21 cellular contexts compared by ENCODE assay signal in genomic region chrY:10092342-10092741, GRCh38.
"Had no signal": no experiment of that assay in that cellular context is flagged by ENCODE, and none has a peak within 500 bp of the region (broad histone marks: within the 10 kb centered on the region; RNA-seq: fewer than 3 reads in every experiment).

No MANE protein-coding gene starts in this region.

- H3K27me3 ChIP-seq: esophagus squamous epithelium, pancreas, right lobe of liver, thyroid gland, vagina had no signal

- H3K4me1 ChIP-seq: esophagus squamous epithelium, left lung, lower lobe of right lung, pancreas, prostate gland, right lobe of liver, thyroid gland, vagina had no signal

- H3K9me3 Mint-ChIP-seq: mesothelial cell of epicardium, neural crest cell, type B pancreatic cell had no signal

- H3K36me3 Mint-ChIP-seq: memory B cell, mesothelial cell of epicardium, natural killer cell, type B pancreatic cell had no signal

- H3K9me3 ChIP-seq: esophagus squamous epithelium, lower lobe of right lung, pancreas, prostate gland, right lobe of liver, thyroid gland, vagina had no signal

- H3K4me3 Mint-ChIP-seq: dendritic cell treated with granulocyte-macrophage colony-stimulating factor and Interleukin-4, amounts not matched to agents 40 ng/mL and 50 ng/mL, for 4 days; memory B cell; mesothelial cell of epicardium; natural killer cell; neural crest cell; type B pancreatic cell had no signal

- H3K27ac ChIP-seq: esophagus squamous epithelium, left lung, lower lobe of right lung, pancreas, prostate gland, right lobe of liver, skin epidermis, thyroid gland, vagina had no signal

- ATAC-seq: left lung, lower lobe of right lung, natural killer cell, pancreas, right lobe of liver had no signal

- H3K27ac Mint-ChIP-seq: dendritic cell treated with granulocyte-macrophage colony-stimulating factor and Interleukin-4, amounts not matched to agents 40 ng/mL and 50 ng/mL, for 4 days; memory B cell; mesothelial cell of epicardium; natural killer cell; type B pancreatic cell had no signal

- FAIRE-seq: colon, pancreas had no signal

- H3K27me3 Mint-ChIP-seq: dendritic cell treated with granulocyte-macrophage colony-stimulating factor and Interleukin-4, amounts not matched to agents 40 ng/mL and 50 ng/mL, for 4 days; memory B cell; type B pancreatic cell had no signal

- H3K4me3 ChIP-seq: esophagus squamous epithelium, left lung, lower lobe of right lung, pancreas, prostate gland, right lobe of liver, skin epidermis, thyroid gland, vagina had no signal

- H3K4me1 Mint-ChIP-seq: memory B cell, mesothelial cell of epicardium, natural killer cell, neural crest cell had no signal

- DNase-seq: esophagus squamous epithelium; foreskin fibroblast; hippocampal formation; islet precursor cell; lower lobe of right lung; natural killer cell; stimulated activated CD4-positive, alpha-beta T cell treated with anti-CD3 and anti-CD28 coated beads, Interleukin-12 subunit alpha, Interleukin-12 subunit beta, amount 100 ng/mL, for 4 hours; stimulated activated naive CD4-positive, alpha-beta T cell treated with Interleukin-2 at 50 U/mL for 16 hours; thyroid gland had no signal

- H3K36me3 ChIP-seq: esophagus squamous epithelium, left lung, lower lobe of right lung, pancreas, prostate gland, right lobe of liver, thyroid gland, vagina had no signal
